ENCODE assay signal across 1 cellular context in the genomic region with DNA sequence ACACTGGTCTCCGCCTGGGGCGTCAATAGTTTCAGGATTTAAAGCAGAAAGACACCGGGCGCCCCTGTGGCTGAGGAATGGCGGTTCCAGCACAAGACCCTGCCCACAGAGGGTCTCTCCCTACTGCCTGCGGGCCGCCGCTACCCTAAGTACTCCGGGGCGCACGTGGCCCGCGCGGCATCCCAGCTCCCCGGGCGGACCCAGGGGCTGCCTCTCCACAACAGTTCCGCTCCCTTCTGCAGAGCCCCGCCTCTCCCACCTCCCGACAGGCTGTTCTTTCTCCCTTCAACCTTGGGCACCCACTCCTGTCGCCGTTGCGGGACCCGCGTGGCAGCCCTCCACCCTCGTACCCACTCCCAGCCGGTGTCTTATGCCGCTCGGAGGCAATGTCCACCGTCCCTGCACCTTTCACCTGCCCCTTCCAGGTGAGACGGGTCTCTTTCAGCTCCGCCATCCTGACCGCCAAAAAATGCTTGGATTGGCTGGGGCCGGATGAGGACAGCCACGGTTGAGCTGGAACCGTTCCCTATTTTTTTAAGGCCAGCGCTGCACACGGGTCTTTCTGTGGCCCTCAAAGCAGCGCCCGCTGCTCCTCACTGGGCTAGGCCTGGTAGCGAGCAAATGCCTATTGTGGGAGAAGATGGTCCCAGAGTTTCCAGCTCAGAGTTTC.
TF ChIP-seq lines count a peak whose summit lies in the region.

No MANE protein-coding gene starts in this region.

TF ChIP-seq in IMR-90, 13 proteins besides CTCF, POLR2A, EP300 and RAD21 (continued from another document):
- TF ChIP-seq USF2 (IDR thresholded peaks at IDR 0.05; ENCODE audit: low read depth, low read length) (no peak), MAFK (IDR thresholded peaks at IDR 0.05; ENCODE audit: low read depth, low read length) (no peak), RCOR1 (IDR thresholded peaks at IDR 0.05; ENCODE audit: insufficient replicate concordance, low read length) (no peak), MAZ (IDR thresholded peaks at IDR 0.05; ENCODE audit: borderline replicate concordance, low read depth, low read length) (no peak), BHLHE40 (IDR thresholded peaks at IDR 0.05; ENCODE audit: low read depth, low read length) (no peak), RFX5 (IDR thresholded peaks at IDR 0.05; ENCODE audit: low read depth, low read length) (no peak), CEBPB (IDR thresholded peaks at IDR 0.05; ENCODE audit: low read depth, low read length) (no peak), NFE2L2 (IDR thresholded peaks at IDR 0.05; ENCODE audit: low read depth, low read length) (no peak), SMC3 (IDR thresholded peaks at IDR 0.05; ENCODE audit: low read depth, low read length) (no peak)
- TF ChIP-seq, protein P1, sequence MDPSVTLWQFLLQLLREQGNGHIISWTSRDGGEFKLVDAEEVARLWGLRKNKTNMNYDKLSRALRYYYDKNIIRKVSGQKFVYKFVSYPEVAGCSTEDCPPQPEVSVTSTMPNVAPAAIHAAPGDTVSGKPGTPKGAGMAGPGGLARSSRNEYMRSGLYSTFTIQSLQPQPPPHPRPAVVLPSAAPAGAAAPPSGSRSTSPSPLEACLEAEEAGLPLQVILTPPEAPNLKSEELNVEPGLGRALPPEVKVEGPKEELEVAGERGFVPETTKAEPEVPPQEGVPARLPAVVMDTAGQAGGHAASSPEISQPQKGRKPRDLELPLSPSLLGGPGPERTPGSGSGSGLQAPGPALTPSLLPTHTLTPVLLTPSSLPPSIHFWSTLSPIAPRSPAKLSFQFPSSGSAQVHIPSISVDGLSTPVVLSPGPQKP (IDR thresholded peaks at IDR 0.05; ENCODE audit: borderline replicate concordance, low read depth, low read length) = no peak
